ENCODE assay signal across 10 cellular contexts in the genomic region with DNA sequence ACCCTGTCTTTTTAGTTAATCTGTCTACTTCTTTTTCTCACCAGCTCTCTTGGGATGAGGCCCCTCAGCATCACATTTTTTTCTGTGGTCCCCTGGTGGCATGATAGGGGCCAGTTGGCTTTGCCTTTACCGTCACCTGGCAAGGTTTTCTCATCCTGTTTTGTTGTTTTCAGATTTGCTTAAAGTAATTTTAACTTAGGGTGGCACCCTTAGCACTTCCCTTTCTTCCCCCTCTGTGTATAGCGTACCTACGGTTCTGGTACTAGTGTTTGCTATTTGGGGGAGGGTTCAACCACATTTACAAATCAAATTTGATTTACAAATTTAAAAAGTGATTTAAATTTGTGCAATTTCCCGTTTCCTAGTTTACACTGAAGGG. TPM values are rescaled to one million over a fixed set of nuclear protein-coding genes. Genes with fewer than 3 reads are reported as not detected.
A peak's percentile ranks its signal among the peaks of the same experiment; 100 is the strongest.
DNase-seq lines count a peak whose midpoint lies in the region; ATAC-seq, FAIRE-seq and TF ChIP-seq lines count a peak whose summit lies in the region.
"Had no signal": no experiment of that assay in that cellular context is flagged by ENCODE, and none has a peak within 500 bp of the region (broad histone marks: within the 10 kb centered on the region; RNA-seq: fewer than 3 reads in every experiment).

No MANE protein-coding gene starts in this region.

- peaks cover 19% of the 10 kb centered on the region for H3K36me3 Mint-ChIP-seq in endothelial cell (ENCODE audit: low read depth, unreplicated experiment)

- no peak for TF ChIP-seq CTCF in endothelial cell (IDR thresholded peaks at IDR 0.05; ENCODE audit: unreplicated experiment)

- no peaks in the 10 kb centered on the region for H3K9me3 Mint-ChIP-seq in endothelial cell (ENCODE audit: unreplicated experiment)

- no peak overlapping the region for H3K27ac Mint-ChIP-seq in endothelial cell (ENCODE audit: unreplicated experiment)

- ATAC-seq in GM19035 (IDR thresholded peaks at IDR 0.05; ENCODE audit: unreplicated experiment): peak; percentile 56
- peak; percentile 50 for ATAC-seq in HG03139 (IDR thresholded peaks at IDR 0.05; ENCODE audit: unreplicated experiment)

- peak overlapping the region; percentile 17 for H3K4me3 Mint-ChIP-seq in endothelial cell (ENCODE audit: unreplicated experiment)

- peaks cover 9% of the 10 kb centered on the region for H3K4me1 Mint-ChIP-seq in endothelial cell (ENCODE audit: unreplicated experiment)

- DNase-seq in GM12892 (ENCODE audit: insufficient read length) (no peak), endothelial cell (ENCODE audit: low spot score) (no peak), HuH-7.5 (ENCODE audit: low spot score) (no peak), RKO (ENCODE audit: low spot score) (no peak), superior temporal gyrus (ENCODE audit: extremely low spot score) (no peak)
- DNase-seq: COR-L47, NCI-H1694 treated with DMSO at 0.1 percent for 48 hours, SJCRH30 had no signal

- no peak for TF ChIP-seq POLR2A in GM12892 (IDR thresholded peaks at IDR 0.05; ENCODE audit: low read depth, low read length)

- FAIRE-seq in GM12892 (lab: Jason Lieb, UNC): peak; percentile 66

- no peaks in the 10 kb centered on the region for H3K27me3 Mint-ChIP-seq in endothelial cell (ENCODE audit: unreplicated experiment)

RNA-seq across cellular contexts. Expression of a gene that starts 35.7 kb away (rescaled TPM):
- polyA plus RNA-seq in GM12892 (2012; ENCODE audit: missing spikeins): 85.1 TPM
- total RNA-seq in endothelial cell (ENCODE audit: unreplicated experiment): 218 TPM
